7 cellular contexts compared by ENCODE assay signal in the genomic region with DNA sequence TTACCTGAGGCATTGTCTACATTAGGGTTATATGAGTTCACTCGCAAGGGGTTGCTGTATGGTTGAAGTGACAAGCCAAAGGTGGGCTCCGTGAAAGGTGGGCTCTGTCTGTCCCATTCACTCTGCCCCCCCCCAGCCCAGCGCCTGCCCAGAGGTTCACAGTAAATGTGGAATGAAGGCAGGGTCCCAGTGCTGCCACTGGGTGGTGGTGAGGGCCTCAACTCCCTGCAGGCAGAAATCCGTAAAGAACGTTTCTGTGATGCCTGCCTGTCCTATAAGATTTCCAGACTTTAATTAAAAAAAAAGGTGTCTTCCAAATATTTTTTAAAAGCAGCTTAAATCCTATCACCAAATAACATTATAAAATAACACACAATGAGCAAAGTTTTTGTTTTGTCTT. TPM values are rescaled to one million over a fixed set of nuclear protein-coding genes. Genes with fewer than 3 reads are reported as not detected.
"Had no signal": no experiment of that assay in that cellular context is flagged by ENCODE, and none has a peak within 500 bp of the region (broad histone marks: within the 10 kb centered on the region; RNA-seq: fewer than 3 reads in every experiment).

No MANE protein-coding gene starts in this region.

RNA-seq across cellular contexts. Expression of a gene that starts 31.4 kb away (rescaled TPM):
- total RNA-seq: LHCN-M2, MCF 10A, OCI-LY7, Right ventricle myocardium inferior, RPMI7951, SJCRH30, SK-MEL-5 had no signal
